ENCODE assay signal across 14 cellular contexts in the genomic region with DNA sequence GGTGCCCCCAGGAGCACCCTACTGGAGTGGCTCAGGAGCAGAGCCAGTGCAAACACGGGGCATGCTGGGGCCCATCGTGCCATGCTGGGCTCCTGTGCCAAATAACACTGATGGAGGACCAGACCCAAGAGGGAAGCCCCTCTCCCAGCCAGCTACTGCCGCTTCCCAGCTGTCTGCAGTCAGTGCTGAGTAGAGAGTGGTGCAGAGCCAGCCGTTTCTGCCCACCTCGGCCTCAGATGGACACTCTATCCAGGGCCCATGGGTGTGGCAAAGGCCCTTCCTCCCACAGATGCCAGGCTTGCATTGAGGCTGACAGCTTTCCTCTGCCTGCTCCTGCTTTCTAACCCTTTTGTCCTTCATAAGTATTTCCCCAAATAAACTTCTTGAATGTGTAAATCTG. TPM values are rescaled to one million over a fixed set of nuclear protein-coding genes. Genes with fewer than 3 reads are reported as not detected.
"Had no signal": no experiment of that assay in that cellular context is flagged by ENCODE, and none has a peak within 500 bp of the region (broad histone marks: within the 10 kb centered on the region; RNA-seq: fewer than 3 reads in every experiment).

No MANE protein-coding gene starts in this region.

- H3K27ac ChIP-seq: body of pancreas, coronary artery, gastroesophageal sphincter, hepatocyte, right atrium auricular region, skin epidermis had no signal

- H3K4me3 Mint-ChIP-seq: activated B cell treated with CpG ODN at 0.5 μM for 24 hours; activated CD4-positive, alpha-beta T cell treated with anti-CD3 and anti-CD28 coated beads, Interleukin-2, amount 10 ng/mL, durations not matched to agents 24 days and 14 days; activated naive CD4-positive, alpha-beta T cell treated with anti-CD3 and anti-CD28 coated beads, Interleukin-2, amount 10 ng/mL, durations not matched to agents 7 days and 5 days; naive thymus-derived CD4-positive, alpha-beta T cell had no signal

- H3K4me2 ChIP-seq: hepatocyte had no signal

- H3K4me1 Mint-ChIP-seq: activated B cell treated with CpG ODN at 0.5 μM for 24 hours; activated CD4-positive, alpha-beta T cell treated with anti-CD3 and anti-CD28 coated beads, Interleukin-2, amount 10 ng/mL, durations not matched to agents 24 days and 14 days; activated naive CD4-positive, alpha-beta T cell treated with anti-CD3 and anti-CD28 coated beads, Interleukin-2, amount 10 ng/mL, durations not matched to agents 7 days and 5 days; naive thymus-derived CD4-positive, alpha-beta T cell had no signal

- H3K27ac Mint-ChIP-seq: activated B cell treated with CpG ODN at 0.5 μM for 24 hours; activated CD4-positive, alpha-beta T cell treated with anti-CD3 and anti-CD28 coated beads, Interleukin-2, amount 10 ng/mL, durations not matched to agents 24 days and 14 days; activated naive CD4-positive, alpha-beta T cell treated with anti-CD3 and anti-CD28 coated beads, Interleukin-2, amount 10 ng/mL, durations not matched to agents 7 days and 5 days had no signal

- H2AFZ ChIP-seq: hepatocyte had no signal

- DNase-seq: activated B cell treated with CpG ODN at 0.5 μM for 24 hours; activated CD4-positive, alpha-beta T cell treated with anti-CD3 and anti-CD28 coated beads, Interleukin-2, amount 10 ng/mL, durations not matched to agents 24 days and 14 days; activated naive CD4-positive, alpha-beta T cell treated with anti-CD3 and anti-CD28 coated beads, Interleukin-2, amount 10 ng/mL, durations not matched to agents 7 days and 5 days; body of pancreas; central memory CD4-positive, alpha-beta T cell; effector CD8-positive, alpha-beta T cell; kidney glomerular epithelial cell; naive thymus-derived CD4-positive, alpha-beta T cell had no signal

- H3K27me3 Mint-ChIP-seq: activated B cell treated with CpG ODN at 0.5 μM for 24 hours; activated CD4-positive, alpha-beta T cell treated with anti-CD3 and anti-CD28 coated beads, Interleukin-2, amount 10 ng/mL, durations not matched to agents 24 days and 14 days; activated naive CD4-positive, alpha-beta T cell treated with anti-CD3 and anti-CD28 coated beads, Interleukin-2, amount 10 ng/mL, durations not matched to agents 7 days and 5 days; naive thymus-derived CD4-positive, alpha-beta T cell had no signal

- H3K4me3 ChIP-seq: body of pancreas, coronary artery, gastroesophageal sphincter, hepatocyte, lung, right atrium auricular region, skin epidermis had no signal

- H3K79me2 ChIP-seq: hepatocyte had no signal

- H3K9me3 ChIP-seq: body of pancreas, gastroesophageal sphincter, right atrium auricular region had no signal

- H3K4me1 ChIP-seq: body of pancreas, gastroesophageal sphincter, right atrium auricular region had no signal

- H3K9me3 Mint-ChIP-seq: activated B cell treated with CpG ODN at 0.5 μM for 24 hours; activated CD4-positive, alpha-beta T cell treated with anti-CD3 and anti-CD28 coated beads, Interleukin-2, amount 10 ng/mL, durations not matched to agents 24 days and 14 days; activated naive CD4-positive, alpha-beta T cell treated with anti-CD3 and anti-CD28 coated beads, Interleukin-2, amount 10 ng/mL, durations not matched to agents 7 days and 5 days had no signal

- ATAC-seq: body of pancreas; gastroesophageal sphincter; naive thymus-derived CD4-positive, alpha-beta T cell had no signal

- H3K27me3 ChIP-seq: body of pancreas, gastroesophageal sphincter, hepatocyte, right atrium auricular region had no signal

RNA-seq across cellular contexts. Expression of a gene that starts 20.6 kb away (rescaled TPM):
- total RNA-seq: activated B cell treated with CpG ODN at 0.5 μM for 24 hours had no signal
